1 cellular context compared by ENCODE assay signal in the genomic region with DNA sequence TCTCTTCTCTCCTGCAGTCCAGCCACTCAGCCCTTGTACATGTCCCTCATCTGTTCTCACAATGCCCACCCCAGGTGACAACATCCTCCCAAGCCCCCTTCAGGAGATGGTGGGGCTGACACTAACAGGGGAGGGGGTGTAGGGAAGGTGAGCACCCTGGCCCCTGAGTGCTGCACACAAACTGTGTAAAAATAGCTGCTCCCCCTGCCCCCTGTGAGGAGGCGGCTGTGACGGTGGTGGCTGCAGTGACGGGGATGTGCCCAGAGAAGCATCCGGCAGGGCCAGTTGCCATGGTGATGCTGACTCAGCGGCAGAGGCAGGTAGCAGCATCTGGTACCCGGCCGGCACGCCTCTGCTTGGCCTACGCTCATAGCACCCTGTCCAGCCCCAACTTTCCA.
TF ChIP-seq lines count a peak whose summit lies in the region.

No MANE protein-coding gene starts in this region.

TF ChIP-seq in SK-N-SH treated with all-trans-retinoic acid at 6 μM for 48 hours, 23 proteins besides CTCF, POLR2A, EP300 and RAD21 (continued from another document):
- TF ChIP-seq, protein P1, sequence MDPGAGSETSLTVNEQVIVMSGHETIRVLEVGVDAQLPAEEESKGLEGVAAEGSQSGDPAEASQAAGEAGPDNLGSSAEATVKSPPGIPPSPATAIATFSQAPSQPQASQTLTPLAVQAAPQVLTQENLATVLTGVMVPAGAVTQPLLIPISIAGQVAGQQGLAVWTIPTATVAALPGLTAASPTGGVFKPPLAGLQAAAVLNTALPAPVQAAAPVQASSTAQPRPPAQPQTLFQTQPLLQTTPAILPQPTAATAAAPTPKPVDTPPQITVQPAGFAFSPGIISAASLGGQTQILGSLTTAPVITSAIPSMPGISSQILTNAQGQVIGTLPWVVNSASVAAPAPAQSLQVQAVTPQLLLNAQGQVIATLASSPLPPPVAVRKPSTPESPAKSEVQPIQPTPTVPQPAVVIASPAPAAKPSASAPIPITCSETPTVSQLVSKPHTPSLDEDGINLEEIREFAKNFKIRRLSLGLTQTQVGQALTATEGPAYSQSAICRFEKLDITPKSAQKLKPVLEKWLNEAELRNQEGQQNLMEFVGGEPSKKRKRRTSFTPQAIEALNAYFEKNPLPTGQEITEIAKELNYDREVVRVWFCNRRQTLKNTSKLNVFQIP (CRISPR knock-in tag; IDR thresholded peaks at IDR 0.05; ENCODE audit: borderline replicate concordance, low read depth): no peak
- TF ChIP-seq ZFP30 (CRISPR knock-in tag; IDR thresholded peaks at IDR 0.05) (no peak), ZC3H10 (CRISPR knock-in tag; IDR thresholded peaks at IDR 0.05) (no peak), TCF4 (CRISPR knock-in tag; IDR thresholded peaks at IDR 0.05; ENCODE audit: borderline replicate concordance) (no peak), ARNTL (CRISPR knock-in tag; IDR thresholded peaks at IDR 0.05; ENCODE audit: borderline replicate concordance, low read depth) (no peak), ZNF8 (CRISPR knock-in tag; IDR thresholded peaks at IDR 0.05) (no peak), GLIS3 (CRISPR knock-in tag; IDR thresholded peaks at IDR 0.05) (no peak), CSDC2 (CRISPR knock-in tag; IDR thresholded peaks at IDR 0.05) (no peak), SNAI2 (CRISPR knock-in tag; IDR thresholded peaks at IDR 0.05) (no peak), ZNF565 (CRISPR knock-in tag; conservative IDR thresholded peaks at IDR 0.05; ENCODE audit: low read depth) (no peak), ZFP3 (CRISPR knock-in tag; IDR thresholded peaks at IDR 0.05) (no peak), ZNF70 (CRISPR knock-in tag; IDR thresholded peaks at IDR 0.05) (no peak), PPARA (CRISPR knock-in tag; IDR thresholded peaks at IDR 0.05; ENCODE audit: borderline replicate concordance) (no peak)
- TF ChIP-seq, protein P2, sequence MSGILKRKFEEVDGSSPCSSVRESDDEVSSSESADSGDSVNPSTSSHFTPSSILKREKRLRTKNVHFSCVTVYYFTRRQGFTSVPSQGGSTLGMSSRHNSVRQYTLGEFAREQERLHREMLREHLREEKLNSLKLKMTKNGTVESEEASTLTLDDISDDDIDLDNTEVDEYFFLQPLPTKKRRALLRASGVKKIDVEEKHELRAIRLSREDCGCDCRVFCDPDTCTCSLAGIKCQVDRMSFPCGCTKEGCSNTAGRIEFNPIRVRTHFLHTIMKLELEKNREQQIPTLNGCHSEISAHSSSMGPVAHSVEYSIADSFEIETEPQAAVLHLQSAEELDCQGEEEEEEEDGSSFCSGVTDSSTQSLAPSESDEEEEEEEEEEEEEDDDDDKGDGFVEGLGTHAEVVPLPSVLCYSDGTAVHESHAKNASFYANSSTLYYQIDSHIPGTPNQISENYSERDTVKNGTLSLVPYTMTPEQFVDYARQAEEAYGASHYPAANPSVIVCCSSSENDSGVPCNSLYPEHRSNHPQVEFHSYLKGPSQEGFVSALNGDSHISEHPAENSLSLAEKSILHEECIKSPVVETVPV (CRISPR knock-in tag; IDR thresholded peaks at IDR 0.05): no peak
- TF ChIP-seq, protein P3, sequence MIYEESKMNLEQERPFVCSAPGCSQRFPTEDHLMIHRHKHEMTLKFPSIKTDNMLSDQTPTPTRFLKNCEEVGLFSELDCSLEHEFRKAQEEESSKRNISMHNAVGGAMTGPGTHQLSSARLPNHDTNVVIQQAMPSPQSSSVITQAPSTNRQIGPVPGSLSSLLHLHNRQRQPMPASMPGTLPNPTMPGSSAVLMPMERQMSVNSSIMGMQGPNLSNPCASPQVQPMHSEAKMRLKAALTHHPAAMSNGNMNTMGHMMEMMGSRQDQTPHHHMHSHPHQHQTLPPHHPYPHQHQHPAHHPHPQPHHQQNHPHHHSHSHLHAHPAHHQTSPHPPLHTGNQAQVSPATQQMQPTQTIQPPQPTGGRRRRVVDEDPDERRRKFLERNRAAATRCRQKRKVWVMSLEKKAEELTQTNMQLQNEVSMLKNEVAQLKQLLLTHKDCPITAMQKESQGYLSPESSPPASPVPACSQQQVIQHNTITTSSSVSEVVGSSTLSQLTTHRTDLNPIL (CRISPR knock-in tag; IDR thresholded peaks at IDR 0.05; ENCODE audit: low read depth): no peak
TF ChIP-seq in SK-N-SH treated with all-trans-retinoic acid at 6 μM for 48 hours: peak in this region for 0.
